34 cellular contexts compared by ENCODE assay signal in genomic region chr17:54780238-54780637, GRCh38.
"Had no signal": no experiment of that assay in that cellular context is flagged by ENCODE, and none has a peak within 500 bp of the region (broad histone marks: within the 10 kb centered on the region; RNA-seq: fewer than 3 reads in every experiment).

No MANE protein-coding gene starts in this region.

- H3K27me3 ChIP-seq: adrenal gland, body of pancreas, brain microvascular endothelial cell, breast epithelium had no signal

- H3K36me3 ChIP-seq: adrenal gland, brain microvascular endothelial cell, breast epithelium, WERI-Rb-1 had no signal

- H3K9me3 ChIP-seq: adrenal gland, body of pancreas, breast epithelium had no signal

- H3K4me3 ChIP-seq: adrenal gland, body of pancreas, breast epithelium had no signal

- H3K27ac ChIP-seq: adrenal gland, body of pancreas, brain microvascular endothelial cell, breast epithelium, WERI-Rb-1 had no signal

- DNase-seq: activated CD4-positive, alpha-beta memory T cell treated with anti-CD3 and anti-CD28 coated beads for 36 hours; activated CD4-positive, alpha-beta T cell treated with anti-CD3 and anti-CD28 coated beads for 1 hour; activated CD4-positive, alpha-beta T cell treated with anti-CD3 and anti-CD28 coated beads for 36 hours; activated CD4-positive, alpha-beta T cell treated with anti-CD3 and anti-CD28 coated beads for 48 hours; activated CD4-positive, alpha-beta T cell treated with anti-CD3 and anti-CD28 coated beads, Interleukin-2, amount 50 U/mL, for 1 hour; activated CD4-positive, alpha-beta T cell treated with anti-CD3 and anti-CD28 coated beads, Interleukin-2, amount 50 U/mL, for 4 hours; activated CD4-positive, CD25-positive, alpha-beta regulatory T cell; activated CD8-positive, alpha-beta memory T cell treated with anti-CD3 and anti-CD28 coated beads, Interleukin-2, amount 50 U/mL, for 4 hours; activated CD8-positive, alpha-beta T cell treated with anti-CD3 and anti-CD28 coated beads for 36 hours; activated effector memory CD4-positive, alpha-beta T cell treated with anti-CD3 and anti-CD28 coated beads, Interleukin-2, amount 50 U/mL, for 16 hours; activated gamma-delta T cell treated with Interleukin-2 at 50 U/mL for 16 hours; activated naive CD4-positive, alpha-beta T cell; activated naive CD4-positive, alpha-beta T cell treated with anti-CD3 and anti-CD28 coated beads for 36 hours; activated naive CD4-positive, alpha-beta T cell treated with anti-CD3 and anti-CD28 coated beads, Interleukin-2, amount 50 U/mL, for 16 hours; activated naive CD8-positive, alpha-beta T cell treated with anti-CD3 and anti-CD28 coated beads for 36 hours; activated T-cell treated with anti-CD3 and anti-CD28 coated beads for 4 hours; activated T-cell treated with anti-CD3 and anti-CD28 coated beads, Interleukin-2, amount 50 U/mL, for 1 hour; activated T-cell treated with anti-CD3 and anti-CD28 coated beads, Interleukin-2, amount 50 U/mL, for 4 hours; activated T-cell treated with anti-CD3 and anti-CD28 coated beads, Interleukin-2, amount 50 U/mL, for 72 hours; adrenal gland; amniotic stem cell; aorta; body of pancreas; brain microvascular endothelial cell; central memory CD4-positive, alpha-beta T cell; T-helper 1 cell; T-helper 2 cell; T-helper 9 cell; WERI-Rb-1 had no signal

- H3K4me1 ChIP-seq: adrenal gland, body of pancreas, breast epithelium had no signal

- ATAC-seq: activated CD4-positive, alpha-beta T cell treated with anti-CD3 and anti-CD28 coated beads for 36 hours; activated CD4-positive, CD25-positive, alpha-beta regulatory T cell treated with anti-CD3 and anti-CD28 coated beads, Interleukin-2, amount 50 U/mL, for 24 hours; activated CD8-positive, alpha-beta T cell treated with anti-CD3 and anti-CD28 coated beads for 36 hours; activated naive CD4-positive, alpha-beta T cell treated with anti-CD3 and anti-CD28 coated beads, Interleukin-2, amount 50 U/mL, for 72 hours; activated T-cell treated with anti-CD3 and anti-CD28 coated beads, Interleukin-2, amount 50 U/mL, for 4 hours; activated T-cell treated with anti-CD3 and anti-CD28 coated beads, Interleukin-2, amount 50 U/mL, for 72 hours; activated T-helper 17 cell treated with anti-CD3 and anti-CD28 coated beads, Interleukin-2, amount 50 U/mL, for 72 hours; body of pancreas; WTC11 had no signal
